In genomic region chr2:239833728-239834109, GRCh38 we compare ENCODE assay signal across 17 cellular contexts.
DNase-seq lines count a peak whose midpoint lies in the region; ATAC-seq, FAIRE-seq and TF ChIP-seq lines count a peak whose summit lies in the region.
"Had no signal": no experiment of that assay in that cellular context is flagged by ENCODE, and none has a peak within 500 bp of the region (broad histone marks: within the 10 kb centered on the region; RNA-seq: fewer than 3 reads in every experiment).

No MANE protein-coding gene starts in this region.

- TF ChIP-seq CTCF in testis (IDR thresholded peaks at IDR 0.05) (no peak), gastroesophageal sphincter (IDR thresholded peaks at IDR 0.05) (no peak), HepG2 (CRISPR knock-in tag; IDR thresholded peaks at IDR 0.05) (no peak)

- H3K36me3 ChIP-seq in testis (ENCODE audit: low read depth, missing control alignments): no peaks in the 10 kb centered on the region
- no peaks in the 10 kb centered on the region for H3K36me3 ChIP-seq in gastroesophageal sphincter
- H3K36me3 ChIP-seq in HepG2 (replicated peaks in 1 of 2; ENCODE audit: control insufficient read depth in 1 of 2, insufficient read depth in 2 of 2, low read length in 2 of 2): no peaks in the 10 kb centered on the region
- H3K36me3 ChIP-seq: MG63 had no signal

- 96 to 97% methylated on average over 11 of the region's 11 CpGs for WGBS in testis, 2 donors
- WGBS in gastroesophageal sphincter (ENCODE audit: low coverage in 1 of 2), 2 donors: 92 to 100% methylated on average over 1 to 5 of the region's 11 CpGs
- WGBS in HepG2 (ENCODE audit: low lambda C conversion rate): 32% methylated on average over 6 of the region's 11 CpGs

- no peak for TF ChIP-seq RAD21 in HepG2 (CRISPR knock-in tag; IDR thresholded peaks at IDR 0.05)

- no peak overlapping the region for H3K4me3 Mint-ChIP-seq in activated CD8-positive, alpha-beta memory T cell treated with anti-CD3 and anti-CD28 coated beads, Interleukin-2, amount 10 ng/mL, durations not matched to agents 7 days and 5 days
- H3K4me3 Mint-ChIP-seq in activated T-helper 2 cell treated with anti-CD3 and anti-CD28 coated beads, Interferon-gamma antibody, Interleukin-2, Interleukin-4, amounts not matched to agents 10 μg/mL and 5 μg/mL and 100 μg/mL, durations not matched to agents 14 hours and 24 hours and 36 hours (ENCODE audit: low read depth): no peak overlapping the region
- H3K4me3 Mint-ChIP-seq in natural killer cell treated with Interleukin-12 subunit alpha and Interleukin-12 subunit beta and Interleukin-15 and Interleukin-18, amount 100 ng/mL, for 72 hours: no peak overlapping the region
- H3K4me3 Mint-ChIP-seq in activated CD4-positive, alpha-beta memory T cell treated with anti-CD3 and anti-CD28 coated beads for 36 hours: no peak overlapping the region

- no peak for ATAC-seq in activated CD8-positive, alpha-beta memory T cell treated with anti-CD3 and anti-CD28 coated beads, Interleukin-2, amount 10 ng/mL, durations not matched to agents 7 days and 5 days
- no peak for ATAC-seq in natural killer cell treated with Interleukin-12 subunit alpha and Interleukin-12 subunit beta and Interleukin-15 and Interleukin-18, amount 100 ng/mL, for 72 hours
- ATAC-seq in gastroesophageal sphincter (no peak), HepG2 (no peak)
- ATAC-seq: Panc1 had no signal

- no peaks in the 10 kb centered on the region for H3K9me3 ChIP-seq in testis
- peaks cover 0 to 7% (median 0%) of the 10 kb centered on the region in 3 donors for H3K9me3 ChIP-seq in gastroesophageal sphincter
- no peaks in the 10 kb centered on the region for H3K9me3 ChIP-seq in HepG2 (ENCODE audit: low read length)
- H3K9me3 ChIP-seq: MG63 had no signal

- no peaks in the 10 kb centered on the region for H3K36me3 Mint-ChIP-seq in activated CD8-positive, alpha-beta memory T cell treated with anti-CD3 and anti-CD28 coated beads, Interleukin-2, amount 10 ng/mL, durations not matched to agents 7 days and 5 days
- no peaks in the 10 kb centered on the region for H3K36me3 Mint-ChIP-seq in activated T-helper 2 cell treated with anti-CD3 and anti-CD28 coated beads, Interferon-gamma antibody, Interleukin-2, Interleukin-4, amounts not matched to agents 10 μg/mL and 5 μg/mL and 100 μg/mL, durations not matched to agents 14 hours and 24 hours and 36 hours (ENCODE audit: low read depth)
- no peaks in the 10 kb centered on the region for H3K36me3 Mint-ChIP-seq in natural killer cell treated with Interleukin-12 subunit alpha and Interleukin-12 subunit beta and Interleukin-15 and Interleukin-18, amount 100 ng/mL, for 72 hours
- no peaks in the 10 kb centered on the region for H3K36me3 Mint-ChIP-seq in activated CD4-positive, alpha-beta memory T cell treated with anti-CD3 and anti-CD28 coated beads for 36 hours

- BruUV-seq in HepG2 (replicated peaks; lab: Mats Ljungman, UMichigan): no TSS peak

- H3K4me1 Mint-ChIP-seq in activated CD8-positive, alpha-beta memory T cell treated with anti-CD3 and anti-CD28 coated beads, Interleukin-2, amount 10 ng/mL, durations not matched to agents 7 days and 5 days: no peaks in the 10 kb centered on the region
- H3K4me1 Mint-ChIP-seq in activated T-helper 2 cell treated with anti-CD3 and anti-CD28 coated beads, Interferon-gamma antibody, Interleukin-2, Interleukin-4, amounts not matched to agents 10 μg/mL and 5 μg/mL and 100 μg/mL, durations not matched to agents 14 hours and 24 hours and 36 hours (ENCODE audit: low read depth): no peaks in the 10 kb centered on the region
- no peaks in the 10 kb centered on the region for H3K4me1 Mint-ChIP-seq in natural killer cell treated with Interleukin-12 subunit alpha and Interleukin-12 subunit beta and Interleukin-15 and Interleukin-18, amount 100 ng/mL, for 72 hours (ENCODE audit: low read depth in 2 of 2)
- H3K4me1 Mint-ChIP-seq in activated CD4-positive, alpha-beta memory T cell treated with anti-CD3 and anti-CD28 coated beads for 36 hours (ENCODE audit: low read depth): no peaks in the 10 kb centered on the region

- H3K27me3 ChIP-seq in testis (no peaks in the 10 kb centered on the region), gastroesophageal sphincter (no peaks in the 10 kb centered on the region), HepG2 (ENCODE audit: control insufficient read depth in 1 of 2, insufficient read depth in 2 of 2, low read length in 2 of 2) (peaks cover 9 to 39% of the 10 kb centered on the region in 2 experiments)
- H3K27me3 ChIP-seq: MG63 had no signal

- no peaks in the 10 kb centered on the region for H3K79me2 ChIP-seq in HepG2 (ENCODE audit: insufficient read depth, low read length)

- H3K27ac ChIP-seq in testis (no peak overlapping the region), gastroesophageal sphincter (no peak overlapping the region), HepG2 (ENCODE audit: extremely low read length, insufficient read depth, low read length) (no peak overlapping the region)
- H3K27ac ChIP-seq: C4-2B had no signal

- H4K20me1 ChIP-seq in HepG2 (ENCODE audit: insufficient read depth, low read length): no peaks in the 10 kb centered on the region; the same call in 1 of the 2 replicates

- peaks cover 3% of the 10 kb centered on the region for H3K9me3 Mint-ChIP-seq in activated CD8-positive, alpha-beta memory T cell treated with anti-CD3 and anti-CD28 coated beads, Interleukin-2, amount 10 ng/mL, durations not matched to agents 7 days and 5 days (ENCODE audit: low read depth)
- H3K9me3 Mint-ChIP-seq in activated T-helper 2 cell treated with anti-CD3 and anti-CD28 coated beads, Interferon-gamma antibody, Interleukin-2, Interleukin-4, amounts not matched to agents 10 μg/mL and 5 μg/mL and 100 μg/mL, durations not matched to agents 14 hours and 24 hours and 36 hours: peaks cover 3% of the 10 kb centered on the region
- no peaks in the 10 kb centered on the region for H3K9me3 Mint-ChIP-seq in natural killer cell treated with Interleukin-12 subunit alpha and Interleukin-12 subunit beta and Interleukin-15 and Interleukin-18, amount 100 ng/mL, for 72 hours
- H3K9me3 Mint-ChIP-seq in activated CD4-positive, alpha-beta memory T cell treated with anti-CD3 and anti-CD28 coated beads for 36 hours: peaks cover 4% of the 10 kb centered on the region

- H3K4me3 ChIP-seq in testis (no peak overlapping the region), gastroesophageal sphincter (no peak overlapping the region), HepG2 (replicated peaks in 1 of 3; ENCODE audit: insufficient read depth in 1 of 3, low read depth in 2 of 3, low read length in 3 of 3) (no peak overlapping the region)
- H3K4me3 ChIP-seq: MG63 had no signal

- TF ChIP-seq EP300 in gastroesophageal sphincter (IDR thresholded peaks at IDR 0.05) (no peak), HepG2 (IDR thresholded peaks at IDR 0.05; ENCODE audit: low read depth in 2 of 2, low read length in 2 of 2) (no peak), HepG2 (CRISPR knock-in tag; IDR thresholded peaks at IDR 0.05; ENCODE audit: borderline replicate concordance) (no peak)

- H3K4me1 ChIP-seq in testis: no peaks in the 10 kb centered on the region
- H3K4me1 ChIP-seq in gastroesophageal sphincter: peaks cover 3 to 25% (median 14%) of the 10 kb centered on the region in 3 donors
- no peaks in the 10 kb centered on the region for H3K4me1 ChIP-seq in HepG2 (ENCODE audit: insufficient read depth, low read length)

- no peak for FAIRE-seq in HepG2 (lab: Jason Lieb, UNC)
- FAIRE-seq: A204.1 had no signal

- no peak overlapping the region for H2AFZ ChIP-seq in HepG2 (ENCODE audit: low read length)

- in situ Hi-C loops in HepG2 (cut with HindIII; ENCODE audit: extremely low pct_ligation_motif_present, low pct_unique_long_range_greater_than_20kb): no loop called here

- no peak overlapping the region for H3K9ac ChIP-seq in HepG2 (ENCODE audit: insufficient read depth, low read depth, low read length)

- DNase-seq in activated CD8-positive, alpha-beta memory T cell treated with anti-CD3 and anti-CD28 coated beads, Interleukin-2, amount 50 U/mL, for 48 hours: peak; percentile 6
- no peak for DNase-seq in activated CD8-positive, alpha-beta memory T cell treated with anti-CD3 and anti-CD28 coated beads, Interleukin-2, amount 10 ng/mL, durations not matched to agents 7 days and 5 days
- DNase-seq in activated T-helper 2 cell treated with anti-CD3 and anti-CD28 coated beads, Interferon-gamma antibody, Interleukin-2, Interleukin-4, amounts not matched to agents 10 μg/mL and 5 μg/mL and 100 μg/mL, durations not matched to agents 14 hours and 24 hours and 36 hours (ENCODE audit: low spot score): peak; percentile 4
- peak; percentile 20 for DNase-seq in natural killer cell treated with Interleukin-12 subunit alpha and Interleukin-12 subunit beta and Interleukin-15 and Interleukin-18, amount 100 ng/mL, for 72 hours (ENCODE audit: low spot score)
- DNase-seq in testis: peak; percentile 8
- DNase-seq in HepG2 (ENCODE audit: low spot score): no peak
- no peak for DNase-seq in activated CD4-positive, alpha-beta memory T cell treated with anti-CD3 and anti-CD28 coated beads for 36 hours
- DNase-seq: COR-L47, DMS153, MG63, NCI-H1105, NCI-H187 treated with DMSO at 0.1 percent for 48 hours, NCI-H82 had no signal

- CTCF ChIA-PET in activated CD8-positive, alpha-beta memory T cell treated with anti-CD3 and anti-CD28 coated beads, Interleukin-2, amount 10 ng/mL, durations not matched to agents 7 days and 5 days (lab: Charles Lee): no interaction called here
- CTCF ChIA-PET in HepG2 (lab: Yijun Ruan, JAX; ENCODE audit: low intra/inter-chr PET ratio, low total read pairs): no interaction called here
- CTCF ChIA-PET in activated CD4-positive, alpha-beta memory T cell treated with anti-CD3 and anti-CD28 coated beads for 36 hours (lab: Charles Lee): no interaction called here

- intact Hi-C loops in activated T-helper 2 cell treated with anti-CD3 and anti-CD28 coated beads, Interferon-gamma antibody, Interleukin-2, Interleukin-4, amounts not matched to agents 10 μg/mL and 5 μg/mL and 100 μg/mL, durations not matched to agents 14 hours and 24 hours and 36 hours (cut with micrococcal nuclease): no loop called here
- intact Hi-C loops in testis (cut with DNase I; ENCODE audit: low total_unique reads): no loop called here
- intact Hi-C loops in HepG2 (cut with micrococcal nuclease; ENCODE audit: unreplicated experiment): no loop called here
- intact Hi-C loops in activated CD4-positive, alpha-beta memory T cell treated with anti-CD3 and anti-CD28 coated beads for 36 hours (cut with micrococcal nuclease): no loop called here

- TF ChIP-seq POLR2A in testis (IDR thresholded peaks at IDR 0.05) (no peak), gastroesophageal sphincter (IDR thresholded peaks at IDR 0.05) (no peak), HepG2 (IDR thresholded peaks at IDR 0.05; ENCODE audit: insufficient read depth in 1 of 2, low read depth in 2 of 2, low read length in 2 of 2) (no peak)

- H3K4me2 ChIP-seq in HepG2 (ENCODE audit: low read depth, low read length): no peak overlapping the region

- H3K27me3 Mint-ChIP-seq in activated CD8-positive, alpha-beta memory T cell treated with anti-CD3 and anti-CD28 coated beads, Interleukin-2, amount 10 ng/mL, durations not matched to agents 7 days and 5 days: no peaks in the 10 kb centered on the region
- no peaks in the 10 kb centered on the region for H3K27me3 Mint-ChIP-seq in activated T-helper 2 cell treated with anti-CD3 and anti-CD28 coated beads, Interferon-gamma antibody, Interleukin-2, Interleukin-4, amounts not matched to agents 10 μg/mL and 5 μg/mL and 100 μg/mL, durations not matched to agents 14 hours and 24 hours and 36 hours (ENCODE audit: low read depth)
- H3K27me3 Mint-ChIP-seq in natural killer cell treated with Interleukin-12 subunit alpha and Interleukin-12 subunit beta and Interleukin-15 and Interleukin-18, amount 100 ng/mL, for 72 hours: peaks cover 7 to 17% of the 10 kb centered on the region in 2 donors
- H3K27me3 Mint-ChIP-seq in activated CD4-positive, alpha-beta memory T cell treated with anti-CD3 and anti-CD28 coated beads for 36 hours: no peaks in the 10 kb centered on the region

- POLR2A ChIA-PET in HepG2 (lab: Yijun Ruan, JAX): no interaction called here
- POLR2A ChIA-PET in activated CD4-positive, alpha-beta memory T cell treated with anti-CD3 and anti-CD28 coated beads for 36 hours (lab: Charles Lee): no interaction called here

- no peak overlapping the region for H3K27ac Mint-ChIP-seq in activated CD8-positive, alpha-beta memory T cell treated with anti-CD3 and anti-CD28 coated beads, Interleukin-2, amount 10 ng/mL, durations not matched to agents 7 days and 5 days
- no peak overlapping the region for H3K27ac Mint-ChIP-seq in activated T-helper 2 cell treated with anti-CD3 and anti-CD28 coated beads, Interferon-gamma antibody, Interleukin-2, Interleukin-4, amounts not matched to agents 10 μg/mL and 5 μg/mL and 100 μg/mL, durations not matched to agents 14 hours and 24 hours and 36 hours
- no peak overlapping the region for H3K27ac Mint-ChIP-seq in natural killer cell treated with Interleukin-12 subunit alpha and Interleukin-12 subunit beta and Interleukin-15 and Interleukin-18, amount 100 ng/mL, for 72 hours
- H3K27ac Mint-ChIP-seq in activated CD4-positive, alpha-beta memory T cell treated with anti-CD3 and anti-CD28 coated beads for 36 hours: no peak overlapping the region

Comparison
In these comparisons a context has a peak if more than half of its experiments do, and no peak if none do; other contexts are left out.
1. DNase-seq: peak in activated CD8-positive, alpha-beta memory T cell treated with anti-CD3 and anti-CD28 coated beads, Interleukin-2, amount 50 U/mL, for 48 hours (single experiment), activated T-helper 2 cell treated with anti-CD3 and anti-CD28 coated beads, Interferon-gamma antibody, Interleukin-2, Interleukin-4, amounts not matched to agents 10 μg/mL and 5 μg/mL and 100 μg/mL, durations not matched to agents 14 hours and 24 hours and 36 hours (single experiment), natural killer cell treated with Interleukin-12 subunit alpha and Interleukin-12 subunit beta and Interleukin-15 and Interleukin-18, amount 100 ng/mL, for 72 hours (single experiment) and testis (single experiment); none in activated CD8-positive, alpha-beta memory T cell treated with anti-CD3 and anti-CD28 coated beads, Interleukin-2, amount 10 ng/mL, durations not matched to agents 7 days and 5 days (single experiment), HepG2 (single experiment) and activated CD4-positive, alpha-beta memory T cell treated with anti-CD3 and anti-CD28 coated beads for 36 hours (single experiment).